ENCODE assay signal across 1 cellular context in the genomic region with DNA sequence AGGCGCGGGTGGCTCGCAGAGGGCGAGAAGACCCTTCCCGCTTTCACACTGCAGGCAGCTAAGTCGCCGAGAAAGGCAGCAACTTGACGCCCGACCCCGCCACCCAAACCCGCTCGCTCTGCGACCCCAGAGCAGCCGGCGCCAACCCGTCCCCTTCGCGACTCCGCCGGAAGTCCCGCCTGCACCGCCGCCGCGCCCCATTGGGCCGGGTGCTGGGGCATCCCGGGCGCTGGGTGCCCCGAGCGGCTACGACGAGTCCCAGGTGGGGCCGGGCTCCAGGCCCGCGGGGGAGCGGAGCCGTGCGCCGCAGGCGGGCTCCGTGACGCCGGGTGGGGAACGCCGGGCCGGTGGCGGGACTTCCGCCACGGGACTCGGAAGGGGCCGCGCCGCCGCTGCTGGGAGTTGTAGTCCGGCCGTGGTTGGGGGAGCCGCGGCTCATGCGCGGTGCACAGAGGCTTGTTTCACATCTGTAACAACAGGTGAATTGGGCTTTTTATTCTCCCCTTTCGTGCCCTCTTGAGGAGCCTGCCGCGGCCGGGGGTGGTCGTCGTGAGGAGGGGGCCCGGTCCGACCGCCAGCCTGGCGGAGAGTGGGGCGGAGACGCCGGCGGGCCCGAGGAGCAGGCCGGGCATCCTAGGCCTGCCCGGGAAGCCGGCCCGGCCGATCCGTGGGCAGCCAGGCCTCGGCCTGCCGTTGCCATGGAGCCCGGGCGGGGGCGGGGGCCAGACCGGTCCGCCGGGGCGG.
TF ChIP-seq lines count a peak whose summit lies in the region.

A gene with protein sequence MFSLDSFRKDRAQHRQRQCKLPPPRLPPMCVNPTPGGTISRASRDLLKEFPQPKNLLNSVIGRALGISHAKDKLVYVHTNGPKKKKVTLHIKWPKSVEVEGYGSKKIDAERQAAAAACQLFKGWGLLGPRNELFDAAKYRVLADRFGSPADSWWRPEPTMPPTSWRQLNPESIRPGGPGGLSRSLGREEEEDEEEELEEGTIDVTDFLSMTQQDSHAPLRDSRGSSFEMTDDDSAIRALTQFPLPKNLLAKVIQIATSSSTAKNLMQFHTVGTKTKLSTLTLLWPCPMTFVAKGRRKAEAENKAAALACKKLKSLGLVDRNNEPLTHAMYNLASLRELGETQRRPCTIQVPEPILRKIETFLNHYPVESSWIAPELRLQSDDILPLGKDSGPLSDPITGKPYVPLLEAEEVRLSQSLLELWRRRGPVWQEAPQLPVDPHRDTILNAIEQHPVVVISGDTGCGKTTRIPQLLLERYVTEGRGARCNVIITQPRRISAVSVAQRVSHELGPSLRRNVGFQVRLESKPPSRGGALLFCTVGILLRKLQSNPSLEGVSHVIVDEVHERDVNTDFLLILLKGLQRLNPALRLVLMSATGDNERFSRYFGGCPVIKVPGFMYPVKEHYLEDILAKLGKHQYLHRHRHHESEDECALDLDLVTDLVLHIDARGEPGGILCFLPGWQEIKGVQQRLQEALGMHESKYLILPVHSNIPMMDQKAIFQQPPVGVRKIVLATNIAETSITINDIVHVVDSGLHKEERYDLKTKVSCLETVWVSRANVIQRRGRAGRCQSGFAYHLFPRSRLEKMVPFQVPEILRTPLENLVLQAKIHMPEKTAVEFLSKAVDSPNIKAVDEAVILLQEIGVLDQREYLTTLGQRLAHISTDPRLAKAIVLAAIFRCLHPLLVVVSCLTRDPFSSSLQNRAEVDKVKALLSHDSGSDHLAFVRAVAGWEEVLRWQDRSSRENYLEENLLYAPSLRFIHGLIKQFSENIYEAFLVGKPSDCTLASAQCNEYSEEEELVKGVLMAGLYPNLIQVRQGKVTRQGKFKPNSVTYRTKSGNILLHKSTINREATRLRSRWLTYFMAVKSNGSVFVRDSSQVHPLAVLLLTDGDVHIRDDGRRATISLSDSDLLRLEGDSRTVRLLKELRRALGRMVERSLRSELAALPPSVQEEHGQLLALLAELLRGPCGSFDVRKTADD (plus strand): TSS at position 405 of the 744 bp plus-strand sequence. CDS start 7,546 bp downstream, outside the sequence.

TF ChIP-seq in HepG2, 621 proteins besides CTCF, POLR2A, EP300 and RAD21 (continued from another document):
- TF ChIP-seq, protein P1, sequence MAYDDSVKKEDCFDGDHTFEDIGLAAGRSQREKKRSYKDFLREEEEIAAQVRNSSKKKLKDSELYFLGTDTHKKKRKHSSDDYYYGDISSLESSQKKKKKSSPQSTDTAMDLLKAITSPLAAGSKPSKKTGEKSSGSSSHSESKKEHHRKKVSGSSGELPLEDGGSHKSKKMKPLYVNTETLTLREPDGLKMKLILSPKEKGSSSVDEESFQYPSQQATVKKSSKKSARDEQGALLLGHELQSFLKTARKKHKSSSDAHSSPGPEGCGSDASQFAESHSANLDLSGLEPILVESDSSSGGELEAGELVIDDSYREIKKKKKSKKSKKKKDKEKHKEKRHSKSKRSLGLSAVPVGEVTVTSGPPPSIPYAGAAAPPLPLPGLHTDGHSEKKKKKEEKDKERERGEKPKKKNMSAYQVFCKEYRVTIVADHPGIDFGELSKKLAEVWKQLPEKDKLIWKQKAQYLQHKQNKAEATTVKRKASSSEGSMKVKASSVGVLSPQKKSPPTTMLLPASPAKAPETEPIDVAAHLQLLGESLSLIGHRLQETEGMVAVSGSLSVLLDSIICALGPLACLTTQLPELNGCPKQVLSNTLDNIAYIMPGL (CRISPR knock-in tag; IDR thresholded peaks at IDR 0.05; ENCODE audit: borderline replicate concordance in 1 of 2, low read depth in 1 of 2) = peak; percentile 15 to 53; a peak in 2 of 4 replicates
- TF ChIP-seq, protein P2, sequence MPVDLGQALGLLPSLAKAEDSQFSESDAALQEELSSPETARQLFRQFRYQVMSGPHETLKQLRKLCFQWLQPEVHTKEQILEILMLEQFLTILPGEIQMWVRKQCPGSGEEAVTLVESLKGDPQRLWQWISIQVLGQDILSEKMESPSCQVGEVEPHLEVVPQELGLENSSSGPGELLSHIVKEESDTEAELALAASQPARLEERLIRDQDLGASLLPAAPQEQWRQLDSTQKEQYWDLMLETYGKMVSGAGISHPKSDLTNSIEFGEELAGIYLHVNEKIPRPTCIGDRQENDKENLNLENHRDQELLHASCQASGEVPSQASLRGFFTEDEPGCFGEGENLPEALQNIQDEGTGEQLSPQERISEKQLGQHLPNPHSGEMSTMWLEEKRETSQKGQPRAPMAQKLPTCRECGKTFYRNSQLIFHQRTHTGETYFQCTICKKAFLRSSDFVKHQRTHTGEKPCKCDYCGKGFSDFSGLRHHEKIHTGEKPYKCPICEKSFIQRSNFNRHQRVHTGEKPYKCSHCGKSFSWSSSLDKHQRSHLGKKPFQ (CRISPR knock-in tag; IDR thresholded peaks at IDR 0.05; ENCODE audit: insufficient replicate concordance) = peak; percentile 60
- TF ChIP-seq PHF21A (CRISPR knock-in tag; IDR thresholded peaks at IDR 0.05) (peak; percentile 20; the same call in 1 of the 2 replicates), ELF3 (CRISPR knock-in tag; IDR thresholded peaks at IDR 0.05) (peak; percentile 51; the same call in 1 of the 2 replicates), ZNF841 (CRISPR knock-in tag; IDR thresholded peaks at IDR 0.05; ENCODE audit: borderline replicate concordance) (no peak), NR3C1 (CRISPR knock-in tag; IDR thresholded peaks at IDR 0.05) (no peak), GABPB1 (CRISPR knock-in tag; IDR thresholded peaks at IDR 0.05) (peak; percentile 96), SALL2 (CRISPR knock-in tag; IDR thresholded peaks at IDR 0.05) (peak; percentile 68), KLF12 (CRISPR knock-in tag; IDR thresholded peaks at IDR 0.05; ENCODE audit: borderline replicate concordance) (peak; percentile 83; the same call in 1 of the 2 replicates)
- TF ChIP-seq, protein P3, sequence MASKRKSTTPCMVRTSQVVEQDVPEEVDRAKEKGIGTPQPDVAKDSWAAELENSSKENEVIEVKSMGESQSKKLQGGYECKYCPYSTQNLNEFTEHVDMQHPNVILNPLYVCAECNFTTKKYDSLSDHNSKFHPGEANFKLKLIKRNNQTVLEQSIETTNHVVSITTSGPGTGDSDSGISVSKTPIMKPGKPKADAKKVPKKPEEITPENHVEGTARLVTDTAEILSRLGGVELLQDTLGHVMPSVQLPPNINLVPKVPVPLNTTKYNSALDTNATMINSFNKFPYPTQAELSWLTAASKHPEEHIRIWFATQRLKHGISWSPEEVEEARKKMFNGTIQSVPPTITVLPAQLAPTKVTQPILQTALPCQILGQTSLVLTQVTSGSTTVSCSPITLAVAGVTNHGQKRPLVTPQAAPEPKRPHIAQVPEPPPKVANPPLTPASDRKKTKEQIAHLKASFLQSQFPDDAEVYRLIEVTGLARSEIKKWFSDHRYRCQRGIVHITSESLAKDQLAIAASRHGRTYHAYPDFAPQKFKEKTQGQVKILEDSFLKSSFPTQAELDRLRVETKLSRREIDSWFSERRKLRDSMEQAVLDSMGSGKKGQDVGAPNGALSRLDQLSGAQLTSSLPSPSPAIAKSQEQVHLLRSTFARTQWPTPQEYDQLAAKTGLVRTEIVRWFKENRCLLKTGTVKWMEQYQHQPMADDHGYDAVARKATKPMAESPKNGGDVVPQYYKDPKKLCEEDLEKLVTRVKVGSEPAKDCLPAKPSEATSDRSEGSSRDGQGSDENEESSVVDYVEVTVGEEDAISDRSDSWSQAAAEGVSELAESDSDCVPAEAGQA (IDR thresholded peaks at IDR 0.05; ENCODE audit: low read depth) = no peak
- TF ChIP-seq, protein P3 (CRISPR knock-in tag; IDR thresholded peaks at IDR 0.05; ENCODE audit: borderline replicate concordance) = no peak
